ENCODE assay signal across 1 cellular context in the genomic region with DNA sequence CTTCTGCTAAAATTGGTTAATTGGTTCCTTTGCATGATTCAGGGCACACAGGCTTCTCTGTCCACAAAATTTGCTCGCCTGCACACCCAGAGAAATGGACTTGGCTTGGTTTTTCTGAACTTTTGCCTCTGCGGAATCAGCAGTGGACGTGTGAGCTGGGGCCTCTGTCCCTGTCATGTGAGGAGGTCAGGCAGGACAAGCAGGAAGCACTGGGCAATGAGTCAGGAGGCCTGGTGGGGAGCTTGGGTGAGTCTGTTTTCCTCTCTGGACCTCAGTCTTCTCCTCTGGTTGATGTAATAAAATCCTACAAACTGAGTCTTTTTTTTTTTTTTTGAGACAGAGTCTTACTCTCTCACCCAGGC.
TF ChIP-seq lines count a peak whose summit lies in the region.

No MANE protein-coding gene starts in this region.

TF ChIP-seq in K562, 482 proteins besides CTCF, POLR2A, EP300 and RAD21 (continued from another document):
- TF ChIP-seq RBM22 (IDR thresholded peaks at IDR 0.05; ENCODE audit: low read depth, low read length, poor library complexity, severe bottlenecking) (no peak), BMI1 (IDR thresholded peaks at IDR 0.05; ENCODE audit: low read length) (no peak), MYC (IDR thresholded peaks at IDR 0.05; ENCODE audit: low read depth, low read length) (no peak), MYC (CRISPR knock-in tag; IDR thresholded peaks at IDR 0.05; ENCODE audit: borderline replicate concordance, low read depth) (no peak), TAF15 (IDR thresholded peaks at IDR 0.05; ENCODE audit: low read depth, low read length) (no peak), ETV6 (IDR thresholded peaks at IDR 0.05; ENCODE audit: borderline replicate concordance in 1 of 2, low read depth in 2 of 2, low read length in 1 of 2) (no peak), ETV6 (CRISPR knock-in tag; IDR thresholded peaks at IDR 0.05; ENCODE audit: borderline replicate concordance) (no peak), ZFX (CRISPR knock-in tag; IDR thresholded peaks at IDR 0.05) (no peak), ZNF175 (CRISPR knock-in tag; IDR thresholded peaks at IDR 0.05; ENCODE audit: low read depth) (0 out of 2 replicates have a peak, but pooled peaks have one; percentile 4), HMG20A (CRISPR knock-in tag; conservative IDR thresholded peaks at IDR 0.05) (no peak), KDM5B (IDR thresholded peaks at IDR 0.05; ENCODE audit: insufficient replicate concordance, low read depth, low read length) (no peak)
- TF ChIP-seq, protein P1, sequence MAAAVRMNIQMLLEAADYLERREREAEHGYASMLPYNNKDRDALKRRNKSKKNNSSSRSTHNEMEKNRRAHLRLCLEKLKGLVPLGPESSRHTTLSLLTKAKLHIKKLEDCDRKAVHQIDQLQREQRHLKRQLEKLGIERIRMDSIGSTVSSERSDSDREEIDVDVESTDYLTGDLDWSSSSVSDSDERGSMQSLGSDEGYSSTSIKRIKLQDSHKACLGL (CRISPR knock-in tag; IDR thresholded peaks at IDR 0.05; ENCODE audit: borderline replicate concordance, poor library complexity, severe bottlenecking): no peak
- TF ChIP-seq, protein P2, sequence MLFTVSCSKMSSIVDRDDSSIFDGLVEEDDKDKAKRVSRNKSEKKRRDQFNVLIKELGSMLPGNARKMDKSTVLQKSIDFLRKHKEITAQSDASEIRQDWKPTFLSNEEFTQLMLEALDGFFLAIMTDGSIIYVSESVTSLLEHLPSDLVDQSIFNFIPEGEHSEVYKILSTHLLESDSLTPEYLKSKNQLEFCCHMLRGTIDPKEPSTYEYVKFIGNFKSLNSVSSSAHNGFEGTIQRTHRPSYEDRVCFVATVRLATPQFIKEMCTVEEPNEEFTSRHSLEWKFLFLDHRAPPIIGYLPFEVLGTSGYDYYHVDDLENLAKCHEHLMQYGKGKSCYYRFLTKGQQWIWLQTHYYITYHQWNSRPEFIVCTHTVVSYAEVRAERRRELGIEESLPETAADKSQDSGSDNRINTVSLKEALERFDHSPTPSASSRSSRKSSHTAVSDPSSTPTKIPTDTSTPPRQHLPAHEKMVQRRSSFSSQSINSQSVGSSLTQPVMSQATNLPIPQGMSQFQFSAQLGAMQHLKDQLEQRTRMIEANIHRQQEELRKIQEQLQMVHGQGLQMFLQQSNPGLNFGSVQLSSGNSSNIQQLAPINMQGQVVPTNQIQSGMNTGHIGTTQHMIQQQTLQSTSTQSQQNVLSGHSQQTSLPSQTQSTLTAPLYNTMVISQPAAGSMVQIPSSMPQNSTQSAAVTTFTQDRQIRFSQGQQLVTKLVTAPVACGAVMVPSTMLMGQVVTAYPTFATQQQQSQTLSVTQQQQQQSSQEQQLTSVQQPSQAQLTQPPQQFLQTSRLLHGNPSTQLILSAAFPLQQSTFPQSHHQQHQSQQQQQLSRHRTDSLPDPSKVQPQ (CRISPR knock-in tag; IDR thresholded peaks at IDR 0.05; ENCODE audit: borderline replicate concordance): no peak
- TF ChIP-seq, protein P3, sequence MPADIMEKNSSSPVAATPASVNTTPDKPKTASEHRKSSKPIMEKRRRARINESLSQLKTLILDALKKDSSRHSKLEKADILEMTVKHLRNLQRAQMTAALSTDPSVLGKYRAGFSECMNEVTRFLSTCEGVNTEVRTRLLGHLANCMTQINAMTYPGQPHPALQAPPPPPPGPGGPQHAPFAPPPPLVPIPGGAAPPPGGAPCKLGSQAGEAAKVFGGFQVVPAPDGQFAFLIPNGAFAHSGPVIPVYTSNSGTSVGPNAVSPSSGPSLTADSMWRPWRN (IDR thresholded peaks at IDR 0.05; ENCODE audit: low read depth): no peak
